1 cellular context compared by ENCODE assay signal in genomic region chr15:58213587-58214360, GRCh38.
TF ChIP-seq lines count a peak whose summit lies in the region.

No MANE protein-coding gene starts in this region.

TF ChIP-seq in IMR-90, 13 proteins besides CTCF, POLR2A, EP300 and RAD21:
- no peak for TF ChIP-seq BHLHE40 (IDR thresholded peaks at IDR 0.05; ENCODE audit: low read depth, low read length)
- no peak for TF ChIP-seq NFE2L2 (IDR thresholded peaks at IDR 0.05; ENCODE audit: low read depth, low read length)
- TF ChIP-seq ELK1 (IDR thresholded peaks at IDR 0.05; ENCODE audit: borderline replicate concordance, low read depth, low read length) = no peak
- TF ChIP-seq MAFK (IDR thresholded peaks at IDR 0.05; ENCODE audit: low read depth, low read length) = peak; percentile 93
- TF ChIP-seq MAZ (IDR thresholded peaks at IDR 0.05; ENCODE audit: borderline replicate concordance, low read depth, low read length) = no peak
- no peak for TF ChIP-seq SMC3 (IDR thresholded peaks at IDR 0.05; ENCODE audit: low read depth, low read length)
- TF ChIP-seq USF2 (IDR thresholded peaks at IDR 0.05; ENCODE audit: low read depth, low read length) = no peak
- TF ChIP-seq RFX5 (IDR thresholded peaks at IDR 0.05; ENCODE audit: low read depth, low read length) = no peak
- peak; percentile 60; the same call in 1 of the 2 replicates for TF ChIP-seq CEBPB (IDR thresholded peaks at IDR 0.05; ENCODE audit: low read depth, low read length)
